ENCODE assay signal across 21 cellular contexts in genomic region chr3:157913052-157913451, GRCh38.
DNase-seq lines count a peak whose midpoint lies in the region; ATAC-seq and TF ChIP-seq lines count a peak whose summit lies in the region.
"Had no signal": no experiment of that assay in that cellular context is flagged by ENCODE, and none has a peak within 500 bp of the region (broad histone marks: within the 10 kb centered on the region; RNA-seq: fewer than 3 reads in every experiment).

No MANE protein-coding gene starts in this region.

- TF ChIP-seq CTCF in AG10803 (conservative IDR thresholded peaks at IDR 0.05; ENCODE audit: low read length) (no peak), mucosa of descending colon (IDR thresholded peaks at IDR 0.05) (no peak)

- H3K9me3 ChIP-seq in adipocyte (ENCODE audit: control insufficient read depth, low read length) = no peaks in the 10 kb centered on the region
- no peaks in the 10 kb centered on the region for H3K9me3 ChIP-seq in skeletal muscle satellite cell (replicated peaks; ENCODE audit: low read length)
- H3K9me3 ChIP-seq in mucosa of descending colon = no peaks in the 10 kb centered on the region
- H3K9me3 ChIP-seq: BLaER1 treated with 17β-estradiol and CSF1 and Interleukin-3, amounts not matched to agents 10 nM and 100 nM; HAP-1 had no signal

- no peaks in the 10 kb centered on the region for H3K27me3 ChIP-seq in adipocyte (replicated peaks; ENCODE audit: control insufficient read depth, insufficient read depth, low read length)
- H3K27me3 ChIP-seq in skeletal muscle satellite cell (ENCODE audit: control insufficient read depth, insufficient read depth, low read length) = peaks cover 4% of the 10 kb centered on the region
- H3K27me3 ChIP-seq: BLaER1 treated with 17β-estradiol and CSF1 and Interleukin-3, amounts not matched to agents 10 nM and 100 nM had no signal

- H3K36me3 ChIP-seq in adipocyte (ENCODE audit: control insufficient read depth, insufficient read depth, low read length, severe bottlenecking) = no peaks in the 10 kb centered on the region
- no peaks in the 10 kb centered on the region for H3K36me3 ChIP-seq in skeletal muscle satellite cell (ENCODE audit: insufficient read depth, low read length)
- H3K36me3 ChIP-seq in mucosa of descending colon (ENCODE audit: low read depth) = no peaks in the 10 kb centered on the region
- H3K36me3 ChIP-seq: BLaER1 treated with 17β-estradiol and CSF1 and Interleukin-3, amounts not matched to agents 10 nM and 100 nM; HAP-1 had no signal

- H3K4me2 ChIP-seq in skeletal muscle satellite cell (ENCODE audit: low read length) = peak overlapping the region; percentile 68
- H3K4me2 ChIP-seq: BLaER1 treated with 17β-estradiol and CSF1 and Interleukin-3, amounts not matched to agents 10 nM and 100 nM had no signal

- no peak for ATAC-seq in mucosa of descending colon

- H3K4me3 ChIP-seq in AG10803 (ENCODE audit: low read length) (no peak overlapping the region), adipocyte (ENCODE audit: low read length) (no peak overlapping the region), skeletal muscle satellite cell (ENCODE audit: low read length) (no peak overlapping the region), mucosa of descending colon (no peak overlapping the region)
- H3K4me3 ChIP-seq: BLaER1 treated with 17β-estradiol and CSF1 and Interleukin-3, amounts not matched to agents 10 nM and 100 nM; HAP-1; SK-N-MC had no signal

- DNase-seq in AG10803 (ENCODE audit: low read depth) = peak; percentile 4
- DNase-seq in adipocyte (ENCODE audit: low read depth) = peak; percentile 70
- DNase-seq in fibroblast of the conjunctiva (ENCODE audit: low read depth) = peak; percentile 42
- no peak for DNase-seq in mucosa of descending colon
- DNase-seq in CD1c-positive myeloid dendritic cell (ENCODE audit: extremely low spot score) = no peak
- DNase-seq in mucosa of gallbladder (ENCODE audit: low spot score) = no peak
- DNase-seq: CD4-positive, alpha-beta memory T cell; COR-L47; GOT3; Karpas-422; NCI-H1436; NCI-H187; NCI-H2081 treated with DMSO at 0.1 percent for 48 hours; NCI-H226; NCI-H510A; NCI-H748 treated with DMSO at 0.1 percent for 48 hours; SIG-M5 had no signal

- intact Hi-C loops in mucosa of descending colon (cut with DNase I, micrococcal nuclease) = no loop called here

- H3K9ac ChIP-seq in adipocyte (ENCODE audit: low read length) (no peak overlapping the region), skeletal muscle satellite cell (ENCODE audit: low read depth, low read length) (peak overlapping the region; percentile 42)
- H3K9ac ChIP-seq: BLaER1 treated with 17β-estradiol and CSF1 and Interleukin-3, amounts not matched to agents 10 nM and 100 nM had no signal

- H3K4me1 ChIP-seq in adipocyte (ENCODE audit: control insufficient read depth, insufficient read depth, low read length) = peaks cover 21% of the 10 kb centered on the region
- H3K4me1 ChIP-seq in skeletal muscle satellite cell (ENCODE audit: control insufficient read depth, insufficient read depth, low read length) = peaks cover 44% of the 10 kb centered on the region
- no peaks in the 10 kb centered on the region for H3K4me1 ChIP-seq in mucosa of descending colon (ENCODE audit: low read depth)
- H3K4me1 ChIP-seq: HAP-1 had no signal

Comparison
In these comparisons a context has a peak if more than half of its experiments do, and no peak if none do; other contexts are left out.
1. DNase-seq: peak in AG10803 (single experiment), adipocyte (single experiment) and fibroblast of the conjunctiva (single experiment); none in mucosa of descending colon (0 of 3), CD1c-positive myeloid dendritic cell (single experiment) and mucosa of gallbladder (single experiment).